In genomic region chr6:37311666-37312473, GRCh38 we compare ENCODE assay signal across 14 cellular contexts. TPM values are rescaled to one million over a fixed set of nuclear protein-coding genes. Genes with fewer than 3 reads are reported as not detected.
DNase-seq lines count a peak whose midpoint lies in the region; ATAC-seq and TF ChIP-seq lines count a peak whose summit lies in the region.
"Had no signal": no experiment of that assay in that cellular context is flagged by ENCODE, and none has a peak within 500 bp of the region (broad histone marks: within the 10 kb centered on the region; RNA-seq: fewer than 3 reads in every experiment).

No MANE protein-coding gene starts in this region.

- peak overlapping the region; percentile 22 for H3K27ac Mint-ChIP-seq in chondrocyte (ENCODE audit: unreplicated experiment)
- peak overlapping the region; percentile 54 for H3K27ac Mint-ChIP-seq in nephron progenitor cell
- H3K27ac Mint-ChIP-seq in CD14-positive monocyte = peak overlapping the region in 1 of 7 donors; percentile 40

- H3K9me3 Mint-ChIP-seq in chondrocyte (ENCODE audit: low read depth) (no peaks in the 10 kb centered on the region), nephron progenitor cell (no peaks in the 10 kb centered on the region), CD14-positive monocyte (no peaks in the 10 kb centered on the region)
- H3K9me3 Mint-ChIP-seq: natural killer cell treated with Interleukin-12 subunit alpha and Interleukin-12 subunit beta and Interleukin-15 and Interleukin-18, amount 100 ng/mL, for 72 hours had no signal

- peaks cover 26% of the 10 kb centered on the region for H3K4me1 Mint-ChIP-seq in chondrocyte (ENCODE audit: low read depth)
- peaks cover 25% of the 10 kb centered on the region for H3K4me1 Mint-ChIP-seq in nephron progenitor cell
- H3K4me1 Mint-ChIP-seq in CD14-positive monocyte = peaks cover 10% of the 10 kb centered on the region

- no peaks in the 10 kb centered on the region for H3K27me3 Mint-ChIP-seq in chondrocyte (ENCODE audit: low read depth)
- peaks cover 2% of the 10 kb centered on the region for H3K27me3 Mint-ChIP-seq in nephron progenitor cell (ENCODE audit: low read depth, poor library complexity)
- peaks cover 0 to 1% (median 0%) of the 10 kb centered on the region in 3 donors for H3K27me3 Mint-ChIP-seq in CD14-positive monocyte (ENCODE audit: low read depth in 3 of 3)
- H3K27me3 Mint-ChIP-seq: natural killer cell treated with Interleukin-12 subunit alpha and Interleukin-12 subunit beta and Interleukin-15 and Interleukin-18, amount 100 ng/mL, for 72 hours had no signal

- intact Hi-C loops in CD14-positive monocyte (cut with micrococcal nuclease) = no loop called here

- H3K36me3 Mint-ChIP-seq in chondrocyte (ENCODE audit: low read depth) = peaks cover 16% of the 10 kb centered on the region
- peaks cover 25% of the 10 kb centered on the region for H3K36me3 Mint-ChIP-seq in nephron progenitor cell (ENCODE audit: low read depth)
- H3K36me3 Mint-ChIP-seq in CD14-positive monocyte = peaks cover 42 to 47% of the 10 kb centered on the region in 2 donors

- H3K4me3 Mint-ChIP-seq in chondrocyte (ENCODE audit: unreplicated experiment) = no peak overlapping the region
- H3K4me3 Mint-ChIP-seq in nephron progenitor cell = no peak overlapping the region
- no peak overlapping the region for H3K4me3 Mint-ChIP-seq in CD14-positive monocyte
- H3K4me3 Mint-ChIP-seq: natural killer cell treated with Interleukin-12 subunit alpha and Interleukin-12 subunit beta and Interleukin-15 and Interleukin-18, amount 100 ng/mL, for 72 hours had no signal

- TF ChIP-seq CTCF in chondrocyte (IDR thresholded peaks at IDR 0.05) = no peak
- TF ChIP-seq CTCF in nephron progenitor cell (IDR thresholded peaks at IDR 0.05) = no peak
- no peak for TF ChIP-seq CTCF in CD14-positive monocyte (IDR thresholded peaks at IDR 0.05)

- no peak for ATAC-seq in HG03095 (IDR thresholded peaks at IDR 0.05; ENCODE audit: unreplicated experiment)
- ATAC-seq: heart right ventricle; left lobe of liver; natural killer cell treated with Interleukin-12 subunit alpha and Interleukin-12 subunit beta and Interleukin-15 and Interleukin-18, amount 100 ng/mL, for 72 hours had no signal

- DNase-seq in ELR (ENCODE audit: low read depth) = peak; percentile 65
- DNase-seq in MV-4-11 (lab: John Stamatoyannopoulos, UW) = peak; percentile 15
- no peak for DNase-seq in chondrocyte (ENCODE audit: low spot score)
- DNase-seq in nephron progenitor cell = no peak
- no peak for DNase-seq in GDM1 (lab: John Stamatoyannopoulos, UW)
- no peak for DNase-seq in CD14-positive monocyte (ENCODE audit: low spot score)
- DNase-seq: activated CD8-positive, alpha-beta memory T cell treated with anti-CD3 and anti-CD28 coated beads, Interleukin-2, amount 50 U/mL, for 4 hours; effector CD4-positive, alpha-beta T cell; heart right ventricle; NCI-H1694; NCI-H774 had no signal

RNA-seq across cellular contexts. Expression of gene RNF8, which starts 41.9 kb away (rescaled TPM):
- 18.6 to 21.4 TPM (median 19.5 TPM) in 3 replicates for total RNA-seq in chondrocyte
- polyA plus RNA-seq in CD14-positive monocyte = 1 to 10 TPM; 4.2 to 4.9 TPM

RNA-seq across cellular contexts. Expression of gene TMEM217, which starts 53.9 kb away (rescaled TPM):
- 1.8 to 4.5 TPM (median 4.0 TPM) in 3 replicates for total RNA-seq in chondrocyte
- under 1 TPM in 1 of 2 donors, not detected in 1; 0.29 TPM for polyA plus RNA-seq in CD14-positive monocyte
- total RNA-seq: left lobe of liver had no signal

RNA-seq across cellular contexts. Expression of gene TBC1D22B, which starts 54.3 kb away (rescaled TPM):
- 10.9 to 11.5 TPM (median 10.9 TPM) in 3 replicates for total RNA-seq in chondrocyte
- 1 to 10 TPM; 3.9 to 4.9 TPM for polyA plus RNA-seq in CD14-positive monocyte

Comparison
In these comparisons a context has a peak if more than half of its experiments do, and no peak if none do; other contexts are left out.
1. DNase-seq: peak in ELR (single experiment) and MV-4-11 (single experiment); none in chondrocyte (single experiment), nephron progenitor cell (single experiment), GDM1 (single experiment) and CD14-positive monocyte (single experiment).